ENCODE assay signal across 35 cellular contexts in genomic region chr12:109004022-109004421, GRCh38. TPM values are rescaled to one million over a fixed set of nuclear protein-coding genes. Genes with fewer than 3 reads are reported as not detected.
DNase-seq lines count a peak whose midpoint lies in the region; ATAC-seq and TF ChIP-seq lines count a peak whose summit lies in the region.
"Had no signal": no experiment of that assay in that cellular context is flagged by ENCODE, and none has a peak within 500 bp of the region (broad histone marks: within the 10 kb centered on the region; RNA-seq: fewer than 3 reads in every experiment).

No MANE protein-coding gene starts in this region.

- no peak overlapping the region for H3K27ac ChIP-seq in tibial nerve
- H3K27ac ChIP-seq: 22Rv1; A549; BLaER1; BLaER1 treated with 17β-estradiol and CSF1 and Interleukin-3, amounts not matched to agents 10 nM and 100 nM; C4-2B had no signal

- H3K27me3 ChIP-seq in tibial nerve: no peaks in the 10 kb centered on the region
- H3K27me3 ChIP-seq: BE2C; BLaER1; BLaER1 treated with 17β-estradiol and CSF1 and Interleukin-3, amounts not matched to agents 10 nM and 100 nM had no signal

- no peak for TF ChIP-seq CTCF in tibial nerve (IDR thresholded peaks at IDR 0.05)

- no peak for TF ChIP-seq POLR2A in tibial nerve (IDR thresholded peaks at IDR 0.05)

- TF ChIP-seq EP300 in tibial nerve (IDR thresholded peaks at IDR 0.05): no peak

- H3K4me1 ChIP-seq in tibial nerve: no peaks in the 10 kb centered on the region
- H3K4me1 ChIP-seq: A549; BE2C; BLaER1; BLaER1 treated with 17β-estradiol and CSF1 and Interleukin-3, amounts not matched to agents 10 nM and 100 nM; Caco-2 had no signal

- 71% methylated on average over 3 of the region's 3 CpGs for WGBS in tibial nerve, 2 donors

- H3K9me3 ChIP-seq in tibial nerve: no peaks in the 10 kb centered on the region
- H3K9me3 ChIP-seq: A549; BE2C; BLaER1; BLaER1 treated with 17β-estradiol and CSF1 and Interleukin-3, amounts not matched to agents 10 nM and 100 nM; Caco-2 had no signal

- ATAC-seq in GM18498 (IDR thresholded peaks at IDR 0.05; ENCODE audit: unreplicated experiment): no peak
- ATAC-seq: A549; CD8-positive, alpha-beta T cell had no signal

- peak; percentile 40 for DNase-seq in inferior parietal cortex (ENCODE audit: extremely low spot score)
- peak; percentile 55 for DNase-seq in middle frontal gyrus (ENCODE audit: extremely low spot score, low spot score)
- peak; percentile 60 for DNase-seq in superior temporal gyrus (ENCODE audit: extremely low spot score)
- DNase-seq in tibial nerve (ENCODE audit: low spot score in 2 of 2): no peak
- no peak for DNase-seq in DMS153 treated with DMSO at 0.1 percent for 48 hours (lab: John Stamatoyannopoulos, UW; ENCODE audit: unreplicated experiment)
- DNase-seq: 8988T; ACHN; AML-193; BE2C; C1 segment of cervical spinal cord; Caco-2; Calu3; CD4-positive, alpha-beta memory T cell; CD4-positive, alpha-beta T cell; CD4-positive, CD25-positive, alpha-beta regulatory T cell; CD8-positive, alpha-beta memory T cell; CD8-positive, alpha-beta T cell; COR-L47; DMS 273 treated with DMSO at 0.1 percent for 48 hours; DMS153; DMS53; DMS79; DMS79 treated with DMSO at 0.1 percent for 48 hours; DND-41; EL had no signal

- H3K36me3 ChIP-seq in tibial nerve: no peaks in the 10 kb centered on the region
- H3K36me3 ChIP-seq: BE2C; BLaER1; BLaER1 treated with 17β-estradiol and CSF1 and Interleukin-3, amounts not matched to agents 10 nM and 100 nM had no signal

- no peak overlapping the region for H3K4me3 ChIP-seq in tibial nerve
- H3K4me3 ChIP-seq: A549; BLaER1; BLaER1 treated with 17β-estradiol and CSF1 and Interleukin-3, amounts not matched to agents 10 nM and 100 nM had no signal

RNA-seq across cellular contexts. Expression of gene SVOP, which starts 16.8 kb away (rescaled TPM):
- not detected for total RNA-seq in tibial nerve
- total RNA-seq: A172; A673; B cell; Calu3; CD4-positive, alpha-beta memory T cell; CD4-positive, alpha-beta T cell; CD4-positive, CD25-positive, alpha-beta regulatory T cell; CD8-positive, alpha-beta memory T cell; CD8-positive, alpha-beta T cell; Daoy had no signal

RNA-seq across cellular contexts. Expression of gene USP30, which starts 48.4 kb away (rescaled TPM):
- 10 to 100 TPM; 12.0 to 38.8 (median 20.8) TPM for total RNA-seq in tibial nerve

Comparison
In these comparisons a context has a peak if more than half of its experiments do, and no peak if none do; other contexts are left out.
1. DNase-seq: peak in inferior parietal cortex (single experiment), middle frontal gyrus (single experiment) and superior temporal gyrus (single experiment); none in tibial nerve (0 of 2) and DMS153 treated with DMSO at 0.1 percent for 48 hours (single experiment).